In genomic region chr12:133010657-133011297, GRCh38 we compare ENCODE assay signal across 2 cellular contexts.
TF ChIP-seq lines count a peak whose summit lies in the region.

No MANE protein-coding gene starts in this region.

TF ChIP-seq in HepG2, 621 proteins besides CTCF, POLR2A, EP300 and RAD21:
- TF ChIP-seq NFE2 (CRISPR knock-in tag; IDR thresholded peaks at IDR 0.05) (no peak), ZNF75D (CRISPR knock-in tag; IDR thresholded peaks at IDR 0.05; ENCODE audit: borderline replicate concordance) (peak; percentile 82; the same call in 1 of the 2 replicates)

TF ChIP-seq in K562, 482 proteins besides CTCF, POLR2A, EP300 and RAD21:
- no peak for TF ChIP-seq NUFIP1 (IDR thresholded peaks at IDR 0.05; ENCODE audit: partially characterized antibody)
- peak in 1 of 2 experiments; percentile 54; a peak in 2 of 3 replicates for TF ChIP-seq CBX3 (IDR thresholded peaks at IDR 0.05; ENCODE audit: borderline replicate concordance in 1 of 2, low read length in 2 of 2)
- no peak for TF ChIP-seq ZNF511 (CRISPR knock-in tag; IDR thresholded peaks at IDR 0.05)
- no peak for TF ChIP-seq HOMEZ (CRISPR knock-in tag; IDR thresholded peaks at IDR 0.05)
- TF ChIP-seq ZBTB5 (IDR thresholded peaks at IDR 0.05) = no peak
- 0 out of 2 replicates have a peak, but pooled peaks have one; percentile 68 for TF ChIP-seq TRIM28 (IDR thresholded peaks at IDR 0.05)
- no peak for TF ChIP-seq SIN3A (IDR thresholded peaks at IDR 0.05; ENCODE audit: borderline replicate concordance in 2 of 2, control insufficient read depth in 1 of 2, low read depth in 2 of 2, low read length in 2 of 2)
- TF ChIP-seq ZNF274 (IDR thresholded peaks at IDR 0.05; ENCODE audit: borderline replicate concordance, low read depth, low read length) = peak; percentile 79
- peak; percentile 97 for TF ChIP-seq ZNF75A (CRISPR knock-in tag; IDR thresholded peaks at IDR 0.05)
- TF ChIP-seq CSDE1 (IDR thresholded peaks at IDR 0.05) = no peak
- peak; percentile 55 for TF ChIP-seq ZNF280A (IDR thresholded peaks at IDR 0.05; ENCODE audit: low read depth, partially characterized antibody)
